Comparison of ENCODE assay signal across 26 cellular contexts in genomic region chr19:16773259-16773658, GRCh38. TPM values are rescaled to one million over a fixed set of nuclear protein-coding genes. Genes with fewer than 3 reads are reported as not detected.
A peak's percentile ranks its signal among the peaks of the same experiment; 100 is the strongest.
DNase-seq lines count a peak whose midpoint lies in the region; ATAC-seq and TF ChIP-seq lines count a peak whose summit lies in the region.
"Had no signal": no experiment of that assay in that cellular context is flagged by ENCODE, and none has a peak within 500 bp of the region (broad histone marks: within the 10 kb centered on the region; RNA-seq: fewer than 3 reads in every experiment).

No MANE protein-coding gene starts in this region.

- POLR2A ChIA-PET in MCF 10A (lab: Yijun Ruan, JAX) = interaction anchor here (0.6 to 1.2 kb wide), 3 partner anchors 11 to 62 kb away, joined by 3 read pairs; no protein-coding TSS in a partner anchor

- H3K36me3 ChIP-seq in mammary epithelial cell (ENCODE audit: insufficient read depth, low read length) (no peaks in the 10 kb centered on the region), spleen (no peaks in the 10 kb centered on the region), suprapubic skin (no peaks in the 10 kb centered on the region)
- H3K36me3 ChIP-seq: BE2C, SJCRH30 had no signal

- H3K27ac ChIP-seq in mammary epithelial cell (ENCODE audit: insufficient read depth, low read depth, low read length) (no peak overlapping the region), spleen (no peak overlapping the region), suprapubic skin (no peak overlapping the region)
- H3K27ac ChIP-seq: SJCRH30 had no signal

- H3K9me3 ChIP-seq in mammary epithelial cell (replicated peaks; ENCODE audit: insufficient read depth, low read length) (no peaks in the 10 kb centered on the region), spleen (peaks cover 0 to 13% (median 7%) of the 10 kb centered on the region in 8 donors), suprapubic skin (no peaks in the 10 kb centered on the region)
- H3K9me3 ChIP-seq: BE2C, SJCRH30 had no signal

- dilution Hi-C loops in mammary epithelial cell (cut with HindIII; ENCODE audit: low sequenced_read_pairs) = loop anchor here (10.0 kb wide), 1 partner anchor 52 kb away; the partner anchor contains the start of gene SIN3B

- peaks cover 14% of the 10 kb centered on the region for H3K9me3 Mint-ChIP-seq in MCF 10A (ENCODE audit: unreplicated experiment)
- H3K9me3 Mint-ChIP-seq in stimulated activated memory B cell treated with anti-CD40 and anti-IgM and Interleukin-4, amounts not matched to agents 10 μg/mL and 1 μg/mL and 100 μg/mL, for 72 hours = peaks cover 18% of the 10 kb centered on the region

- TF ChIP-seq EP300 in suprapubic skin (IDR thresholded peaks at IDR 0.05) = no peak

- peak; percentile 47 for ATAC-seq in stimulated activated memory B cell treated with anti-CD40 and anti-IgM and Interleukin-4, amounts not matched to agents 10 μg/mL and 1 μg/mL and 100 μg/mL, for 72 hours
- ATAC-seq in HG02588 (IDR thresholded peaks at IDR 0.05; ENCODE audit: unreplicated experiment) = no peak
- ATAC-seq: Right ventricle myocardium inferior, SK-N-SH treated with all-trans-retinoic acid at 6 μM for 48 hours had no signal

- H3K4me3 ChIP-seq in mammary epithelial cell (replicated peaks in 1 of 3; ENCODE audit: insufficient read depth in 1 of 3, low read depth in 2 of 3, low read length in 3 of 3) (no peak overlapping the region), epithelial cell of esophagus (ENCODE audit: low read length) (no peak overlapping the region), spleen (no peak overlapping the region), suprapubic skin (no peak overlapping the region)
- H3K4me3 ChIP-seq: SJCRH30 had no signal

- no peaks in the 10 kb centered on the region for H3K4me1 Mint-ChIP-seq in MCF 10A (ENCODE audit: insufficient read depth, unreplicated experiment)
- H3K4me1 Mint-ChIP-seq in stimulated activated memory B cell treated with anti-CD40 and anti-IgM and Interleukin-4, amounts not matched to agents 10 μg/mL and 1 μg/mL and 100 μg/mL, for 72 hours = no peaks in the 10 kb centered on the region
- H3K4me1 Mint-ChIP-seq: CD8-positive, alpha-beta memory T cell had no signal

- in situ Hi-C loops in mammary epithelial cell (cut with MboI; ENCODE audit: low sequenced_read_pairs in 2 of 2) = loop anchor here in 1 of 2 donors (10.0 kb wide), 1 partner anchor 132 kb away; no protein-coding TSS in a partner anchor

- no peak overlapping the region for H3K4me3 Mint-ChIP-seq in MCF 10A (ENCODE audit: unreplicated experiment)
- no peak overlapping the region for H3K4me3 Mint-ChIP-seq in stimulated activated memory B cell treated with anti-CD40 and anti-IgM and Interleukin-4, amounts not matched to agents 10 μg/mL and 1 μg/mL and 100 μg/mL, for 72 hours
- H3K4me3 Mint-ChIP-seq: CD14-positive monocyte; CD8-positive, alpha-beta memory T cell had no signal

- H3K27me3 ChIP-seq in mammary epithelial cell (ENCODE audit: insufficient read depth, low read length) = no peaks in the 10 kb centered on the region
- peaks cover 0 to 17% (median 0%) of the 10 kb centered on the region in 7 donors for H3K27me3 ChIP-seq in spleen (replicated peaks in 1 of 7)
- H3K27me3 ChIP-seq in suprapubic skin = no peaks in the 10 kb centered on the region
- H3K27me3 ChIP-seq: SJCRH30 had no signal

- CTCF ChIA-PET in mammary epithelial cell (lab: Charles Lee; ENCODE audit: low non-redundant PET) = interaction anchor here (0.5 kb wide), 1 partner anchor 137 kb away, joined by 3 read pairs; no protein-coding TSS in a partner anchor
- CTCF ChIA-PET in MCF 10A (lab: Yijun Ruan, JAX) = interaction anchor here (1.1 to 4.6 kb wide), 7 partner anchors 7 to 279 kb away, joined by 3 to 53 read pairs (median 5); partner anchors contain the start of gene NWD1

- no peaks in the 10 kb centered on the region for H3K36me3 Mint-ChIP-seq in MCF 10A (ENCODE audit: insufficient read depth, unreplicated experiment)
- peaks cover 24% of the 10 kb centered on the region for H3K36me3 Mint-ChIP-seq in stimulated activated memory B cell treated with anti-CD40 and anti-IgM and Interleukin-4, amounts not matched to agents 10 μg/mL and 1 μg/mL and 100 μg/mL, for 72 hours
- H3K36me3 Mint-ChIP-seq: CD14-positive monocyte; CD8-positive, alpha-beta memory T cell had no signal

- H2AFZ ChIP-seq in mammary epithelial cell (ENCODE audit: low read depth, low read length) = no peak overlapping the region

- WGBS in mammary epithelial cell (ENCODE audit: low coverage, missing lambda C conversion rate) = 69% methylated on average over 4 of the region's 5 CpGs
- WGBS in spleen, 5 donors = 73 to 88% (median 82%) methylated on average over 5 of the region's 5 CpGs
- 59% methylated on average over 5 of the region's 5 CpGs for WGBS in suprapubic skin

- H4K20me1 ChIP-seq in mammary epithelial cell (ENCODE audit: insufficient read depth, low read length) = no peaks in the 10 kb centered on the region

- no peaks in the 10 kb centered on the region for H3K79me2 ChIP-seq in mammary epithelial cell (ENCODE audit: insufficient read depth, low read length)

- TF ChIP-seq CTCF in mammary epithelial cell (conservative IDR thresholded peaks at IDR 0.05 in 1 of 2, IDR thresholded peaks at IDR 0.05 in 1 of 2; ENCODE audit: extremely low read depth in 1 of 2, insufficient read depth in 1 of 2, low read depth in 1 of 2, low read length in 2 of 2) (no peak), MCF 10A (IDR thresholded peaks at IDR 0.05; ENCODE audit: unreplicated experiment) (no peak), epithelial cell of esophagus (IDR thresholded peaks at IDR 0.05; ENCODE audit: insufficient read depth, low read depth, low read length, missing control alignments) (no peak), spleen (IDR thresholded peaks at IDR 0.05 in 8 of 11, conservative IDR thresholded peaks at IDR 0.05 in 3 of 11) (no peak), suprapubic skin (IDR thresholded peaks at IDR 0.05) (no peak)

- BruUV-seq in mammary epithelial cell (replicated peaks; lab: Mats Ljungman, UMichigan) (no TSS peak), MCF 10A (replicated peaks; lab: Mats Ljungman, UMichigan) (no TSS peak)

- intact Hi-C loops in mammary epithelial cell (cut with micrococcal nuclease) = loop anchor here (5.0 kb wide), 1 partner anchor 509 kb away; the partner anchor contains the start of gene ANKLE1
- intact Hi-C loops in MCF 10A (cut with micrococcal nuclease) = loop anchor here (5.0 kb wide), 1 partner anchor 41 kb away; no protein-coding TSS in a partner anchor
- intact Hi-C loops in spleen (cut with DNase I; ENCODE audit: low total_unique reads) = loop anchor here (5.0 to 10.0 kb wide), 2 partner anchors 132 to 279 kb away; no protein-coding TSS in a partner anchor

- H3K27ac Mint-ChIP-seq in MCF 10A (ENCODE audit: low read depth, unreplicated experiment) = no peak overlapping the region
- no peak overlapping the region for H3K27ac Mint-ChIP-seq in stimulated activated memory B cell treated with anti-CD40 and anti-IgM and Interleukin-4, amounts not matched to agents 10 μg/mL and 1 μg/mL and 100 μg/mL, for 72 hours
- H3K27ac Mint-ChIP-seq: CD8-positive, alpha-beta memory T cell had no signal

- no peak overlapping the region for H3K9ac ChIP-seq in mammary epithelial cell (ENCODE audit: insufficient read depth, low read length)

- H3K4me1 ChIP-seq in mammary epithelial cell (ENCODE audit: insufficient read depth, low read length) (peaks cover 3% of the 10 kb centered on the region), spleen (peaks cover 0 to 7% (median 0%) of the 10 kb centered on the region in 6 donors), suprapubic skin (no peaks in the 10 kb centered on the region)
- H3K4me1 ChIP-seq: BE2C, SJCRH30 had no signal

- DNase-seq in mammary epithelial cell (peak; percentile 50), MCF 10A (ENCODE audit: unreplicated experiment) (no peak), NCI-H69 (lab: John Stamatoyannopoulos, UW) (peak; percentile 44), epithelial cell of esophagus (ENCODE audit: low read depth) (peak; percentile 22), spleen (no peak), suprapubic skin (ENCODE audit: low spot score in 2 of 2) (no peak)
- DNase-seq: 8988T; ACHN; BE2C; Calu3; CD8-positive, alpha-beta memory T cell; DMS79 treated with DMSO at 0.1 percent for 48 hours; GF-D8; Kasumi-1; MV-4-11; NCI-H187 treated with DMSO at 0.1 percent for 48 hours; NCI-H226; NCI-H510A treated with DMSO at 0.1 percent for 48 hours; NCI-H774; SJCRH30 had no signal

- H3K4me2 ChIP-seq in mammary epithelial cell (ENCODE audit: insufficient read depth, low read depth, low read length) = no peak overlapping the region

- no peaks in the 10 kb centered on the region for H3K27me3 Mint-ChIP-seq in MCF 10A (ENCODE audit: insufficient read depth, unreplicated experiment)
- peaks cover 33% of the 10 kb centered on the region for H3K27me3 Mint-ChIP-seq in stimulated activated memory B cell treated with anti-CD40 and anti-IgM and Interleukin-4, amounts not matched to agents 10 μg/mL and 1 μg/mL and 100 μg/mL, for 72 hours

- TF ChIP-seq POLR2A in spleen (IDR thresholded peaks at IDR 0.05) (no peak), suprapubic skin (IDR thresholded peaks at IDR 0.05) (no peak)

RNA-seq across cellular contexts. Expression of gene NWD1, which starts 53.6 kb away (rescaled TPM):
- total RNA-seq in mammary epithelial cell = 1 to 10 TPM in 1 of 2 donors, under 1 TPM in 1; 0.87 to 1.5 TPM
- polyA plus RNA-seq in mammary epithelial cell = 1.6 TPM
- 3.2 TPM for polyA minus RNA-seq in mammary epithelial cell
- 0.59 and 0.63 TPM in 2 replicates for total RNA-seq in MCF 10A (2022)
- under 1 TPM in 2 of 7 donors, not detected in 5; 0.03 to 0.06 TPM for total RNA-seq in spleen
- polyA plus RNA-seq in spleen = under 1 TPM; under 0.01 to 0.03 (median 0.02) TPM
- total RNA-seq in suprapubic skin = 1 to 10 TPM in 2 of 4 donors, under 1 TPM in 2; 0.68 to 1.5 (median 1.1) TPM
- total RNA-seq: CD8-positive, alpha-beta memory T cell; M059J; Right ventricle myocardium inferior; SJCRH30 had no signal
- polyA plus RNA-seq: CD8-positive, alpha-beta memory T cell had no signal

RNA-seq across cellular contexts. Expression of gene SIN3B, which starts 55.9 kb away (rescaled TPM):
- 10 to 100 TPM; 35.5 to 67.2 TPM for total RNA-seq in mammary epithelial cell
- polyA plus RNA-seq in mammary epithelial cell = 23.7 TPM
- polyA minus RNA-seq in mammary epithelial cell = 60.7 TPM
- 56.0 and 66.6 TPM in 2 replicates for total RNA-seq in MCF 10A (2022)
- total RNA-seq in spleen = 100 to 1,000 TPM in 1 of 7 donors, 10 to 100 TPM in 6; 66.2 to 107 (median 84.2) TPM
- polyA plus RNA-seq in spleen = 10 to 100 TPM; 14.6 to 50.9 (median 29.6) TPM
- 100 to 1,000 TPM in 1 of 4 donors, 10 to 100 TPM in 3; 32.1 to 122 (median 39.4) TPM for total RNA-seq in suprapubic skin

Comparison
In these comparisons a context has a peak if more than half of its experiments do, and no peak if none do; other contexts are left out.
1. DNase-seq: peak in mammary epithelial cell (single experiment), NCI-H69 (single experiment) and epithelial cell of esophagus (single experiment); none in MCF 10A (single experiment), spleen (single experiment) and suprapubic skin (0 of 2).